ENCODE assay signal across 1 cellular context in genomic region chr1:150233359-150234308, GRCh38.
TF ChIP-seq lines count a peak whose summit lies in the region.

No MANE protein-coding gene starts in this region.

TF ChIP-seq in HEK293T, 16 proteins besides CTCF, POLR2A, EP300 and RAD21:
- TF ChIP-seq FOXK2 (IDR thresholded peaks at IDR 0.05): no peak
- TF ChIP-seq HDGF (IDR thresholded peaks at IDR 0.05; ENCODE audit: borderline replicate concordance): no peak
- TF ChIP-seq ARNT (IDR thresholded peaks at IDR 0.05): no peak
- no peak for TF ChIP-seq L3MBTL2 (conservative IDR thresholded peaks at IDR 0.05)
- TF ChIP-seq FOXM1 (IDR thresholded peaks at IDR 0.05; ENCODE audit: borderline replicate concordance): no peak
